Comparison of ENCODE assay signal across 29 cellular contexts in genomic region chr17:32852811-32853210, GRCh38. TPM values are rescaled to one million over a fixed set of nuclear protein-coding genes. Genes with fewer than 3 reads are reported as not detected.
A peak's percentile ranks its signal among the peaks of the same experiment; 100 is the strongest.
DNase-seq lines count a peak whose midpoint lies in the region; ATAC-seq, FAIRE-seq and TF ChIP-seq lines count a peak whose summit lies in the region.
"Had no signal": no experiment of that assay in that cellular context is flagged by ENCODE, and none has a peak within 500 bp of the region (broad histone marks: within the 10 kb centered on the region; RNA-seq: fewer than 3 reads in every experiment).

No MANE protein-coding gene starts in this region.

- FAIRE-seq in GM12891 (lab: Jason Lieb, UNC): peak; percentile 78
- no peak for FAIRE-seq in H54 (lab: Jason Lieb, UNC)
- FAIRE-seq: GM18507, GM19239 had no signal

- no peaks in the 10 kb centered on the region for H3K9me3 Mint-ChIP-seq in activated naive CD4-positive, alpha-beta T cell treated with anti-CD3 and anti-CD28 coated beads, Interleukin-2, amount 50 U/mL, for 72 hours
- H3K9me3 Mint-ChIP-seq: activated CD4-positive, alpha-beta T cell treated with anti-CD3 and anti-CD28 coated beads, Interleukin-2, amount 10 ng/mL, durations not matched to agents 7 days and 5 days; CD4-positive, CD25-positive, alpha-beta regulatory T cell; immature natural killer cell had no signal

- DNase-seq in GM12891 (ENCODE audit: insufficient read length, low spot score) (no peak), RPMI7951 (ENCODE audit: low read depth) (peak; percentile 36), choroid plexus epithelial cell (ENCODE audit: low read depth) (peak; percentile 6), heart left ventricle (no peak), H54 (ENCODE audit: insufficient read length, low spot score) (no peak)
- no peak for DNase-seq in activated naive CD4-positive, alpha-beta T cell treated with anti-CD3 and anti-CD28 coated beads, Interleukin-2, amount 50 U/mL, for 72 hours (ENCODE audit: low spot score in 2 of 2)
- DNase-seq: activated CD4-positive, alpha-beta T cell treated with anti-CD3 and anti-CD28 coated beads, Interleukin-2, amount 10 ng/mL, durations not matched to agents 7 days and 5 days; activated T-cell treated with anti-CD3 and anti-CD28 coated beads, Interleukin-2, amount 50 U/mL, for 1 hour; AML-193; CD4-positive, CD25-positive, alpha-beta regulatory T cell; H7; immature natural killer cell; left lung; mesenchymal stem cell; NCI-H146; NCI-H82; SJCRH30; stimulated activated CD4-positive, alpha-beta T cell treated with anti-CD3 and anti-CD28 coated beads, Interleukin-1b, Interleukin-23, amount 100 ng/mL, for 48 hours; stimulated activated naive CD4-positive, alpha-beta T cell treated with Interleukin-2 at 50 U/mL for 16 hours; T1000 had no signal

- peak overlapping the region; percentile 69 to 84 for H3K27ac ChIP-seq in mucosa of rectum (ENCODE audit: low read depth in 2 of 2, low read length in 2 of 2)
- H3K27ac ChIP-seq in heart left ventricle: no peak overlapping the region
- H3K27ac ChIP-seq: left lung, neural progenitor cell, parathyroid adenoma, right atrium auricular region, SJCRH30, suprapubic skin had no signal

- TF ChIP-seq POLR2A in GM12891 (IDR thresholded peaks at IDR 0.05; ENCODE audit: low read depth, low read length): no peak
- no peak for TF ChIP-seq POLR2A in heart left ventricle (IDR thresholded peaks at IDR 0.05)
- TF ChIP-seq POLR2A in H54 (IDR thresholded peaks at IDR 0.05; ENCODE audit: low read depth, low read length): no peak

- peaks cover 14 to 37% of the 10 kb centered on the region in 2 donors for H3K4me1 ChIP-seq in mucosa of rectum (ENCODE audit: control insufficient read depth in 2 of 2, insufficient read depth in 2 of 2, low read length in 2 of 2)
- peaks cover 0 to 14% (median 0%) of the 10 kb centered on the region in 12 donors for H3K4me1 ChIP-seq in heart left ventricle
- H3K4me1 ChIP-seq: left lung, neural progenitor cell, parathyroid adenoma, right atrium auricular region, SJCRH30, suprapubic skin had no signal

- no peaks in the 10 kb centered on the region for H3K36me3 ChIP-seq in mucosa of rectum (ENCODE audit: control insufficient read depth in 2 of 2, insufficient read depth in 2 of 2, low read length in 2 of 2)
- H3K36me3 ChIP-seq in heart left ventricle: no peaks in the 10 kb centered on the region
- H3K36me3 ChIP-seq: left lung, neural progenitor cell, right atrium auricular region, SJCRH30, suprapubic skin had no signal

- no peak overlapping the region for H3K9ac ChIP-seq in mucosa of rectum (ENCODE audit: low read depth in 1 of 2, low read length in 2 of 2)
- H3K9ac ChIP-seq: neural progenitor cell, parathyroid adenoma had no signal

- ATAC-seq in heart left ventricle (no peak), GM18520 (IDR thresholded peaks at IDR 0.05; ENCODE audit: unreplicated experiment) (no peak)
- ATAC-seq in activated naive CD4-positive, alpha-beta T cell treated with anti-CD3 and anti-CD28 coated beads, Interleukin-2, amount 50 U/mL, for 72 hours: no peak
- ATAC-seq: left lung had no signal

- H3K9me3 ChIP-seq in mucosa of rectum (ENCODE audit: control insufficient read depth in 2 of 2, low read length in 2 of 2) (no peaks in the 10 kb centered on the region), heart left ventricle (no peaks in the 10 kb centered on the region)
- H3K9me3 ChIP-seq: left lung, right atrium auricular region, SJCRH30, suprapubic skin had no signal

- intact Hi-C loops in heart left ventricle (cut with DNase I): no loop called here

- WGBS in heart left ventricle, 4 donors: 92 to 96% (median 94%) methylated on average over 3 of the region's 3 CpGs

- TF ChIP-seq CTCF in choroid plexus epithelial cell (conservative IDR thresholded peaks at IDR 0.05; ENCODE audit: low read depth, low read length) (no peak), heart left ventricle (IDR thresholded peaks at IDR 0.05) (no peak)

- H3K4me3 ChIP-seq in choroid plexus epithelial cell (ENCODE audit: low read depth, low read length): no peak overlapping the region
- H3K4me3 ChIP-seq in mucosa of rectum (ENCODE audit: low read length in 2 of 2): no peak overlapping the region
- no peak overlapping the region for H3K4me3 ChIP-seq in heart left ventricle
- H3K4me3 ChIP-seq: left lung, neural progenitor cell, right atrium auricular region, SJCRH30, suprapubic skin had no signal

- H3K27ac Mint-ChIP-seq in activated naive CD4-positive, alpha-beta T cell treated with anti-CD3 and anti-CD28 coated beads, Interleukin-2, amount 50 U/mL, for 72 hours: no peak overlapping the region
- H3K27ac Mint-ChIP-seq: activated CD4-positive, alpha-beta T cell treated with anti-CD3 and anti-CD28 coated beads, Interleukin-2, amount 10 ng/mL, durations not matched to agents 7 days and 5 days; brain; CD4-positive, CD25-positive, alpha-beta regulatory T cell; immature natural killer cell; neural progenitor cell had no signal

- H3K36me3 Mint-ChIP-seq in activated naive CD4-positive, alpha-beta T cell treated with anti-CD3 and anti-CD28 coated beads, Interleukin-2, amount 50 U/mL, for 72 hours: no peaks in the 10 kb centered on the region
- H3K36me3 Mint-ChIP-seq: brain; CD4-positive, CD25-positive, alpha-beta regulatory T cell; immature natural killer cell; neural progenitor cell had no signal

- no peaks in the 10 kb centered on the region for H3K27me3 ChIP-seq in mucosa of rectum (ENCODE audit: control insufficient read depth in 2 of 2, insufficient read depth in 2 of 2, low read length in 2 of 2)
- no peaks in the 10 kb centered on the region for H3K27me3 ChIP-seq in heart left ventricle
- H3K27me3 ChIP-seq: left lung, neural progenitor cell, right atrium auricular region, suprapubic skin had no signal

TF ChIP-seq in GM12891, 5 proteins besides CTCF, POLR2A, EP300 and RAD21:
- no peak for TF ChIP-seq TAF1 (IDR thresholded peaks at IDR 0.05; ENCODE audit: low read depth, low read length)
- TF ChIP-seq POLR2AphosphoS5 (IDR thresholded peaks at IDR 0.05; ENCODE audit: low read depth, low read length): no peak
- no peak for TF ChIP-seq SPI1 (IDR thresholded peaks at IDR 0.05; ENCODE audit: low read depth, low read length)
- no peak for TF ChIP-seq PAX5 (IDR thresholded peaks at IDR 0.05; ENCODE audit: insufficient read depth, low read length, severe bottlenecking)
- TF ChIP-seq POU2F2 (IDR thresholded peaks at IDR 0.05; ENCODE audit: low read depth, low read length): no peak

RNA-seq across cellular contexts. Expression of gene MYO1D, which starts 24.1 kb away (rescaled TPM):
- polyA plus RNA-seq in GM12891 (2012; ENCODE audit: low read depth, missing spikeins): 12.2 TPM
- total RNA-seq in RPMI7951 (2014; rRNA removed; shearing (Covaris generic)): 21.6 and 41.2 TPM in 2 replicates
- 10 to 100 TPM in 5 of 9 donors, 1 to 10 TPM in 4; 4.7 to 15.5 (median 10.4) TPM for total RNA-seq in heart left ventricle
- polyA plus RNA-seq in heart left ventricle: 1 to 10 TPM; 3.3 to 5.6 TPM
- total RNA-seq in activated naive CD4-positive, alpha-beta T cell treated with anti-CD3 and anti-CD28 coated beads, Interleukin-2, amount 50 U/mL, for 72 hours: 10 to 100 TPM; 12.4 to 13.6 TPM

Comparison
In these comparisons a context has a peak if more than half of its experiments do, and no peak if none do; other contexts are left out.
1. DNase-seq: peak in RPMI7951 (single experiment) and choroid plexus epithelial cell (single experiment); none in GM12891 (single experiment), heart left ventricle (0 of 5), activated naive CD4-positive, alpha-beta T cell treated with anti-CD3 and anti-CD28 coated beads, Interleukin-2, amount 50 U/mL, for 72 hours (0 of 2) and H54 (single experiment).
2. H3K27ac ChIP-seq: peak in mucosa of rectum (2 of 2); none in heart left ventricle (0 of 12).